Comparison of ENCODE assay signal across 20 cellular contexts in genomic region chr14:21428930-21429329, GRCh38. TPM values are rescaled to one million over a fixed set of nuclear protein-coding genes. Genes with fewer than 3 reads are reported as not detected.
DNase-seq lines count a peak whose midpoint lies in the region; ATAC-seq and TF ChIP-seq lines count a peak whose summit lies in the region.
"Had no signal": no experiment of that assay in that cellular context is flagged by ENCODE, and none has a peak within 500 bp of the region (broad histone marks: within the 10 kb centered on the region; RNA-seq: fewer than 3 reads in every experiment).

No MANE protein-coding gene starts in this region.

- H3K36me3 Mint-ChIP-seq in MCF 10A (ENCODE audit: insufficient read depth, unreplicated experiment) (peaks cover 79% of the 10 kb centered on the region), nephron progenitor cell (ENCODE audit: low read depth) (peaks cover 73% of the 10 kb centered on the region)

- DNase-seq in MCF 10A (ENCODE audit: unreplicated experiment): peak; percentile 18
- DNase-seq in breast epithelium (ENCODE audit: low spot score in 2 of 2): no peak
- peak; percentile 100 for DNase-seq in NCI-H2171 (lab: John Stamatoyannopoulos, UW)
- peak in 4 of 5 donors; percentile 34 to 71 (median 44) for DNase-seq in heart left ventricle
- DNase-seq in DMS114 treated with DMSO at 0.1 percent for 48 hours (lab: John Stamatoyannopoulos, UW; ENCODE audit: unreplicated experiment): no peak
- DNase-seq in activated naive CD4-positive, alpha-beta T cell treated with Interleukin-2 at 50 U/mL for 16 hours: no peak
- no peak for DNase-seq in nephron progenitor cell
- DNase-seq: activated gamma-delta T cell treated with Interleukin-2 at 50 U/mL for 16 hours; CD8-positive, alpha-beta T cell; effector memory CD8-positive, alpha-beta T cell; NCI-H2227 treated with DMSO at 0.1 percent for 48 hours; retina; WERI-Rb-1 had no signal

- peak overlapping the region; percentile 42 for H3K27ac Mint-ChIP-seq in MCF 10A (ENCODE audit: low read depth, unreplicated experiment)
- no peak overlapping the region for H3K27ac Mint-ChIP-seq in nephron progenitor cell
- H3K27ac Mint-ChIP-seq: CD8-positive, alpha-beta T cell; nephron had no signal

- H3K27ac ChIP-seq in breast epithelium (no peak overlapping the region), heart left ventricle (no peak overlapping the region)
- H3K27ac ChIP-seq: suprapubic skin, WERI-Rb-1 had no signal

- WGBS in heart left ventricle, 4 donors: 51 to 74% (median 66%) methylated on average over 4 of the region's 4 CpGs

- ATAC-seq in heart left ventricle (peak; percentile 81 to 91 (median 84)), HG03378 (IDR thresholded peaks at IDR 0.05; ENCODE audit: unreplicated experiment) (no peak)
- ATAC-seq: CD8-positive, alpha-beta T cell; effector memory CD8-positive, alpha-beta T cell; GM12878; HCT116; K562 had no signal

- H3K4me1 ChIP-seq in breast epithelium (no peaks in the 10 kb centered on the region), heart left ventricle (peaks cover 0 to 10% (median 5%) of the 10 kb centered on the region in 12 donors)

- no peaks in the 10 kb centered on the region for H3K27me3 ChIP-seq in breast epithelium
- H3K27me3 ChIP-seq in heart left ventricle: no peaks in the 10 kb centered on the region
- H3K27me3 ChIP-seq: suprapubic skin had no signal

- H3K4me1 Mint-ChIP-seq in MCF 10A (ENCODE audit: insufficient read depth, unreplicated experiment) (no peaks in the 10 kb centered on the region), nephron progenitor cell (no peaks in the 10 kb centered on the region)
- H3K4me1 Mint-ChIP-seq: nephron had no signal

- H3K9me3 Mint-ChIP-seq in MCF 10A (ENCODE audit: unreplicated experiment) (no peaks in the 10 kb centered on the region), nephron progenitor cell (no peaks in the 10 kb centered on the region)
- H3K9me3 Mint-ChIP-seq: CD8-positive, alpha-beta T cell; effector memory CD8-positive, alpha-beta T cell; nephron had no signal

- H3K36me3 ChIP-seq in breast epithelium (peaks cover 8% of the 10 kb centered on the region), heart left ventricle (peaks cover 2 to 87% (median 77%) of the 10 kb centered on the region in 9 donors)

- no peaks in the 10 kb centered on the region for H3K9me3 ChIP-seq in breast epithelium
- H3K9me3 ChIP-seq in heart left ventricle: no peaks in the 10 kb centered on the region
- H3K9me3 ChIP-seq: suprapubic skin had no signal

- no peak for TF ChIP-seq POLR2A in breast epithelium (IDR thresholded peaks at IDR 0.05)
- no peak for TF ChIP-seq POLR2A in heart left ventricle (IDR thresholded peaks at IDR 0.05)

- H3K4me3 ChIP-seq in breast epithelium: no peak overlapping the region
- no peak overlapping the region for H3K4me3 ChIP-seq in heart left ventricle
- H3K4me3 ChIP-seq: GM12878, K562, lung, suprapubic skin had no signal

- H3K4me3 Mint-ChIP-seq in MCF 10A (ENCODE audit: unreplicated experiment): no peak overlapping the region
- H3K4me3 Mint-ChIP-seq in nephron progenitor cell: no peak overlapping the region
- H3K4me3 Mint-ChIP-seq: CD8-positive, alpha-beta T cell; effector memory CD8-positive, alpha-beta T cell; nephron had no signal

- POLR2A ChIA-PET in MCF 10A (lab: Yijun Ruan, JAX): no interaction called here

- no TSS peak for BruUV-seq in MCF 10A (replicated peaks; lab: Mats Ljungman, UMichigan)

- CTCF ChIA-PET in MCF 10A (lab: Yijun Ruan, JAX): no interaction called here

- intact Hi-C loops in MCF 10A (cut with micrococcal nuclease): no loop called here
- intact Hi-C loops in breast epithelium (cut with DNase I; ENCODE audit: low total_unique reads): no loop called here
- intact Hi-C loops in heart left ventricle (cut with DNase I): no loop called here

- no peak for TF ChIP-seq CTCF in MCF 10A (IDR thresholded peaks at IDR 0.05; ENCODE audit: unreplicated experiment)
- TF ChIP-seq CTCF in breast epithelium (IDR thresholded peaks at IDR 0.05): no peak
- no peak for TF ChIP-seq CTCF in heart left ventricle (IDR thresholded peaks at IDR 0.05)
- TF ChIP-seq CTCF in nephron progenitor cell (IDR thresholded peaks at IDR 0.05): no peak

- H3K27me3 Mint-ChIP-seq in MCF 10A (ENCODE audit: insufficient read depth, unreplicated experiment) (no peaks in the 10 kb centered on the region), nephron progenitor cell (ENCODE audit: low read depth, poor library complexity) (peaks cover 4% of the 10 kb centered on the region)
- H3K27me3 Mint-ChIP-seq: effector memory CD8-positive, alpha-beta T cell had no signal

RNA-seq across cellular contexts. Expression of gene CHD8, which starts 27.0 kb away (rescaled TPM):
- total RNA-seq in MCF 10A (2022) (70.7 and 78.1 TPM in 2 replicates), breast epithelium (10 to 100 TPM; 53.8 to 81.4 (median 72.4) TPM), heart left ventricle (10 to 100 TPM; 24.7 to 56.9 (median 42.3) TPM)
- 10 to 100 TPM; 19.0 to 21.2 TPM for polyA plus RNA-seq in heart left ventricle

RNA-seq across cellular contexts. Expression of gene SUPT16H, which starts 45.1 kb away (rescaled TPM):
- 97.0 and 98.3 TPM in 2 replicates for total RNA-seq in MCF 10A (2022)
- 10 to 100 TPM; 66.1 to 79.3 (median 73.1) TPM for total RNA-seq in breast epithelium
- total RNA-seq in heart left ventricle: 10 to 100 TPM; 25.1 to 38.1 (median 29.6) TPM
- 10 to 100 TPM; 19.5 to 42.3 TPM for polyA plus RNA-seq in heart left ventricle

RNA-seq across cellular contexts. Expression of gene RAB2B, which starts 47.8 kb away (rescaled TPM):
- total RNA-seq in MCF 10A (2022) (22.8 and 23.3 TPM in 2 replicates), breast epithelium (10 to 100 TPM; 26.9 to 28.5 (median 27.5) TPM), heart left ventricle (10 to 100 TPM; 13.3 to 24.5 (median 17.2) TPM)
- 10 to 100 TPM in 1 of 2 donors, 1 to 10 TPM in 1; 7.0 to 12.6 TPM for polyA plus RNA-seq in heart left ventricle

RNA-seq across cellular contexts. Expression of gene TOX4, which starts 48.1 kb away (rescaled TPM):
- 84.1 and 105 TPM in 2 replicates for total RNA-seq in MCF 10A (2022)
- total RNA-seq in breast epithelium: 10 to 100 TPM; 38.0 to 55.2 (median 52.1) TPM
- 100 to 1,000 TPM in 1 of 9 donors, 10 to 100 TPM in 8; 51.1 to 100 (median 87.4) TPM for total RNA-seq in heart left ventricle
- 10 to 100 TPM; 16.2 to 59.7 TPM for polyA plus RNA-seq in heart left ventricle

Comparison
In these comparisons a context has a peak if more than half of its experiments do, and no peak if none do; other contexts are left out.
1. DNase-seq: peak in MCF 10A (single experiment), NCI-H2171 (single experiment) and heart left ventricle (4 of 5); none in breast epithelium (0 of 2), DMS114 treated with DMSO at 0.1 percent for 48 hours (single experiment), activated naive CD4-positive, alpha-beta T cell treated with Interleukin-2 at 50 U/mL for 16 hours (single experiment) and nephron progenitor cell (single experiment).